In genomic region chr6:45084257-45084656, GRCh38 we compare ENCODE assay signal across 25 cellular contexts.
DNase-seq lines count a peak whose midpoint lies in the region; ATAC-seq lines count a peak whose summit lies in the region.
"Had no signal": no experiment of that assay in that cellular context is flagged by ENCODE, and none has a peak within 500 bp of the region (broad histone marks: within the 10 kb centered on the region; RNA-seq: fewer than 3 reads in every experiment).

No MANE protein-coding gene starts in this region.

- DNase-seq in activated naive CD4-positive, alpha-beta T cell treated with anti-CD3 and anti-CD28 coated beads, Interleukin-2, amount 50 U/mL, for 72 hours (ENCODE audit: low spot score in 2 of 2): no peak
- DNase-seq in activated naive CD4-positive, alpha-beta T cell treated with Interleukin-2 at 50 U/mL for 16 hours: no peak
- DNase-seq in RPMI7951 (ENCODE audit: low read depth) (peak; percentile 37), fibroblast of gingiva (ENCODE audit: low read depth) (peak; percentile 42), HCEC 1CT (no peak), superior temporal gyrus (ENCODE audit: extremely low spot score) (no peak)
- DNase-seq: activated CD4-positive, CD25-positive, alpha-beta regulatory T cell treated with anti-CD3 and anti-CD28 coated beads, Interleukin-2, amount 50 U/mL, for 72 hours; activated CD8-positive, alpha-beta memory T cell treated with anti-CD3 and anti-CD28 coated beads, Interleukin-2, amount 10 ng/mL, durations not matched to agents 7 days and 5 days; activated effector memory CD4-positive, alpha-beta T cell treated with anti-CD3 and anti-CD28 coated beads, Interleukin-2, amount 50 U/mL, for 16 hours; brain microvascular endothelial cell; effector CD8-positive, alpha-beta T cell; H9; hippocampal formation; immature natural killer cell; Kasumi-1; mesenchymal stem cell; NCI-H1092 treated with DMSO at 0.1 percent for 48 hours; NCI-H2081; small intestine; stimulated activated CD4-positive, alpha-beta T cell treated with anti-CD3 and anti-CD28 coated beads, Interleukin-1b, Interleukin-23, amount 100 ng/mL, for 48 hours; uterus had no signal

- peaks cover 13 to 15% of the 10 kb centered on the region in 2 donors for H3K36me3 Mint-ChIP-seq in activated naive CD4-positive, alpha-beta T cell treated with anti-CD3 and anti-CD28 coated beads, Interleukin-2, amount 50 U/mL, for 72 hours

- no peak overlapping the region for H3K27ac Mint-ChIP-seq in activated naive CD4-positive, alpha-beta T cell treated with anti-CD3 and anti-CD28 coated beads, Interleukin-2, amount 50 U/mL, for 72 hours
- H3K27ac Mint-ChIP-seq: activated CD8-positive, alpha-beta memory T cell treated with anti-CD3 and anti-CD28 coated beads, Interleukin-2, amount 10 ng/mL, durations not matched to agents 7 days and 5 days; CD14-positive monocyte; H9; immature natural killer cell had no signal

- H3K9me3 Mint-ChIP-seq in activated naive CD4-positive, alpha-beta T cell treated with anti-CD3 and anti-CD28 coated beads, Interleukin-2, amount 50 U/mL, for 72 hours: peaks cover 8 to 18% of the 10 kb centered on the region in 2 donors

- peak; percentile 46 to 64 for ATAC-seq in activated naive CD4-positive, alpha-beta T cell treated with anti-CD3 and anti-CD28 coated beads, Interleukin-2, amount 50 U/mL, for 72 hours
- no peak for ATAC-seq in HG03460 (IDR thresholded peaks at IDR 0.05; ENCODE audit: unreplicated experiment)
- ATAC-seq: activated CD8-positive, alpha-beta memory T cell treated with anti-CD3 and anti-CD28 coated beads, Interleukin-2, amount 10 ng/mL, durations not matched to agents 7 days and 5 days; gastroesophageal sphincter; Right ventricle myocardium inferior had no signal

Comparison
In these comparisons a context has a peak if more than half of its experiments do, and no peak if none do; other contexts are left out.
1. DNase-seq: peak in RPMI7951 (single experiment) and fibroblast of gingiva (single experiment); none in activated naive CD4-positive, alpha-beta T cell treated with anti-CD3 and anti-CD28 coated beads, Interleukin-2, amount 50 U/mL, for 72 hours (0 of 2), activated naive CD4-positive, alpha-beta T cell treated with Interleukin-2 at 50 U/mL for 16 hours (single experiment), HCEC 1CT (single experiment) and superior temporal gyrus (single experiment).